In the genomic region with DNA sequence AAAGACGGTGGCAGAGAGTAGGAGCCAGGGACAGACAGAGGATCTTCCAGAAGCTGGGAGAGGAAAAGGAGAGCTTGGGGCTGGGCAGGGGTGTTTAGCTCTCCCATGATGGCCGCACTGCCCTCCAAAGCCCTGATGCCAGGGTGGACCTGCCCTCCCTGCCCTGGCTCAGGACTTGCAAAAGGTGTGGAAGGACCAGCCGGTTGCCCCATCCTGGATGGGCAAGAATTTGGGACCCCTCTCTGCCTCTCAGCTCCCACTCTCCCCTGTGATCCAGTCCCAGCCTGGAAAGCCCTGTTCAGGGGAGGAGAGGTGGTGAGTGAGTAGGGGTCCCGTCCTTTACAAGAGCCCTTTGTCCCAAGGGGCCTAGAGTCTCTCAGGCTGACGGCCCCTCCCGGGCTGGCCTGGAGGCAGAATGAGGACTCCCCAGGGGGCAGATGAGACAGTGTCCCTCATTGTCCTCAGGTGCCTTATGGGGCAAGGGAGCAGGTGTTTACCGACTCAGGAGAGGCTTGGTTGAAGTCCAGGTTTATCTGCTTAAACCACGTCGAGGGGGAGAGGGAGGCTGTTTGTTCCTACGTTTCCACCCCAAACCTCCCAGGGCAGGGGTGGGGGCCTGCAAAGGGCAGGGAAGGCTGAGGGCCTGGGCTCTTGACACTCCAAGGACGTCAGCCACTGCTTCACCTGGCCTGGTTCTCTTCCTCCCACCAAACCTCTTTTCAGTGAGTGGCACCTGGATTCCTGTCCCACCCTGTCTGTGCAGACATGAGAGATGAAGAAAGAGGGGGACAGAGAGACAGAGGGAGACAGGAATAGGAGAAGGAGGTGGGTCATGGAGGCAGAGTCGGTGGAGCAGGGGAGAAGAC, we compare ENCODE assay signal across 1 cellular context.
TF ChIP-seq lines count a peak whose summit lies in the region.

No MANE protein-coding gene starts in this region.

TF ChIP-seq in WTC11, 78 proteins besides CTCF, POLR2A, EP300 and RAD21 (continued from another document):
- TF ChIP-seq, protein P1, sequence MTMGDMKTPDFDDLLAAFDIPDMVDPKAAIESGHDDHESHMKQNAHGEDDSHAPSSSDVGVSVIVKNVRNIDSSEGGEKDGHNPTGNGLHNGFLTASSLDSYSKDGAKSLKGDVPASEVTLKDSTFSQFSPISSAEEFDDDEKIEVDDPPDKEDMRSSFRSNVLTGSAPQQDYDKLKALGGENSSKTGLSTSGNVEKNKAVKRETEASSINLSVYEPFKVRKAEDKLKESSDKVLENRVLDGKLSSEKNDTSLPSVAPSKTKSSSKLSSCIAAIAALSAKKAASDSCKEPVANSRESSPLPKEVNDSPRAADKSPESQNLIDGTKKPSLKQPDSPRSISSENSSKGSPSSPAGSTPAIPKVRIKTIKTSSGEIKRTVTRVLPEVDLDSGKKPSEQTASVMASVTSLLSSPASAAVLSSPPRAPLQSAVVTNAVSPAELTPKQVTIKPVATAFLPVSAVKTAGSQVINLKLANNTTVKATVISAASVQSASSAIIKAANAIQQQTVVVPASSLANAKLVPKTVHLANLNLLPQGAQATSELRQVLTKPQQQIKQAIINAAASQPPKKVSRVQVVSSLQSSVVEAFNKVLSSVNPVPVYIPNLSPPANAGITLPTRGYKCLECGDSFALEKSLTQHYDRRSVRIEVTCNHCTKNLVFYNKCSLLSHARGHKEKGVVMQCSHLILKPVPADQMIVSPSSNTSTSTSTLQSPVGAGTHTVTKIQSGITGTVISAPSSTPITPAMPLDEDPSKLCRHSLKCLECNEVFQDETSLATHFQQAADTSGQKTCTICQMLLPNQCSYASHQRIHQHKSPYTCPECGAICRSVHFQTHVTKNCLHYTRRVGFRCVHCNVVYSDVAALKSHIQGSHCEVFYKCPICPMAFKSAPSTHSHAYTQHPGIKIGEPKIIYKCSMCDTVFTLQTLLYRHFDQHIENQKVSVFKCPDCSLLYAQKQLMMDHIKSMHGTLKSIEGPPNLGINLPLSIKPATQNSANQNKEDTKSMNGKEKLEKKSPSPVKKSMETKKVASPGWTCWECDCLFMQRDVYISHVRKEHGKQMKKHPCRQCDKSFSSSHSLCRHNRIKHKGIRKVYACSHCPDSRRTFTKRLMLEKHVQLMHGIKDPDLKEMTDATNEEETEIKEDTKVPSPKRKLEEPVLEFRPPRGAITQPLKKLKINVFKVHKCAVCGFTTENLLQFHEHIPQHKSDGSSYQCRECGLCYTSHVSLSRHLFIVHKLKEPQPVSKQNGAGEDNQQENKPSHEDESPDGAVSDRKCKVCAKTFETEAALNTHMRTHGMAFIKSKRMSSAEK (CRISPR knock-in tag; IDR thresholded peaks at IDR 0.05; ENCODE audit: borderline replicate concordance), result no peak
- TF ChIP-seq, protein P2, sequence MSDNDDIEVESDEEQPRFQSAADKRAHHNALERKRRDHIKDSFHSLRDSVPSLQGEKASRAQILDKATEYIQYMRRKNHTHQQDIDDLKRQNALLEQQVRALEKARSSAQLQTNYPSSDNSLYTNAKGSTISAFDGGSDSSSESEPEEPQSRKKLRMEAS (CRISPR knock-in tag; IDR thresholded peaks at IDR 0.05), result no peak
- no peak for TF ChIP-seq ZNF423 (CRISPR knock-in tag; IDR thresholded peaks at IDR 0.05)
- no peak for TF ChIP-seq MXD4 (CRISPR knock-in tag; IDR thresholded peaks at IDR 0.05; ENCODE audit: borderline replicate concordance)
- no peak for TF ChIP-seq ZNF219 (CRISPR knock-in tag; IDR thresholded peaks at IDR 0.05; ENCODE audit: borderline replicate concordance)
- no peak for TF ChIP-seq ZNF671 (CRISPR knock-in tag; IDR thresholded peaks at IDR 0.05)
- TF ChIP-seq, protein P3, sequence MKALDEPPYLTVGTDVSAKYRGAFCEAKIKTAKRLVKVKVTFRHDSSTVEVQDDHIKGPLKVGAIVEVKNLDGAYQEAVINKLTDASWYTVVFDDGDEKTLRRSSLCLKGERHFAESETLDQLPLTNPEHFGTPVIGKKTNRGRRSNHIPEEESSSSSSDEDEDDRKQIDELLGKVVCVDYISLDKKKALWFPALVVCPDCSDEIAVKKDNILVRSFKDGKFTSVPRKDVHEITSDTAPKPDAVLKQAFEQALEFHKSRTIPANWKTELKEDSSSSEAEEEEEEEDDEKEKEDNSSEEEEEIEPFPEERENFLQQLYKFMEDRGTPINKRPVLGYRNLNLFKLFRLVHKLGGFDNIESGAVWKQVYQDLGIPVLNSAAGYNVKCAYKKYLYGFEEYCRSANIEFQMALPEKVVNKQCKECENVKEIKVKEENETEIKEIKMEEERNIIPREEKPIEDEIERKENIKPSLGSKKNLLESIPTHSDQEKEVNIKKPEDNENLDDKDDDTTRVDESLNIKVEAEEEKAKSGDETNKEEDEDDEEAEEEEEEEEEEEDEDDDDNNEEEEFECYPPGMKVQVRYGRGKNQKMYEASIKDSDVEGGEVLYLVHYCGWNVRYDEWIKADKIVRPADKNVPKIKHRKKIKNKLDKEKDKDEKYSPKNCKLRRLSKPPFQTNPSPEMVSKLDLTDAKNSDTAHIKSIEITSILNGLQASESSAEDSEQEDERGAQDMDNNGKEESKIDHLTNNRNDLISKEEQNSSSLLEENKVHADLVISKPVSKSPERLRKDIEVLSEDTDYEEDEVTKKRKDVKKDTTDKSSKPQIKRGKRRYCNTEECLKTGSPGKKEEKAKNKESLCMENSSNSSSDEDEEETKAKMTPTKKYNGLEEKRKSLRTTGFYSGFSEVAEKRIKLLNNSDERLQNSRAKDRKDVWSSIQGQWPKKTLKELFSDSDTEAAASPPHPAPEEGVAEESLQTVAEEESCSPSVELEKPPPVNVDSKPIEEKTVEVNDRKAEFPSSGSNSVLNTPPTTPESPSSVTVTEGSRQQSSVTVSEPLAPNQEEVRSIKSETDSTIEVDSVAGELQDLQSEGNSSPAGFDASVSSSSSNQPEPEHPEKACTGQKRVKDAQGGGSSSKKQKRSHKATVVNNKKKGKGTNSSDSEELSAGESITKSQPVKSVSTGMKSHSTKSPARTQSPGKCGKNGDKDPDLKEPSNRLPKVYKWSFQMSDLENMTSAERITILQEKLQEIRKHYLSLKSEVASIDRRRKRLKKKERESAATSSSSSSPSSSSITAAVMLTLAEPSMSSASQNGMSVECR (CRISPR knock-in tag; IDR thresholded peaks at IDR 0.05; ENCODE audit: borderline replicate concordance), result no peak
- TF ChIP-seq, protein P4, sequence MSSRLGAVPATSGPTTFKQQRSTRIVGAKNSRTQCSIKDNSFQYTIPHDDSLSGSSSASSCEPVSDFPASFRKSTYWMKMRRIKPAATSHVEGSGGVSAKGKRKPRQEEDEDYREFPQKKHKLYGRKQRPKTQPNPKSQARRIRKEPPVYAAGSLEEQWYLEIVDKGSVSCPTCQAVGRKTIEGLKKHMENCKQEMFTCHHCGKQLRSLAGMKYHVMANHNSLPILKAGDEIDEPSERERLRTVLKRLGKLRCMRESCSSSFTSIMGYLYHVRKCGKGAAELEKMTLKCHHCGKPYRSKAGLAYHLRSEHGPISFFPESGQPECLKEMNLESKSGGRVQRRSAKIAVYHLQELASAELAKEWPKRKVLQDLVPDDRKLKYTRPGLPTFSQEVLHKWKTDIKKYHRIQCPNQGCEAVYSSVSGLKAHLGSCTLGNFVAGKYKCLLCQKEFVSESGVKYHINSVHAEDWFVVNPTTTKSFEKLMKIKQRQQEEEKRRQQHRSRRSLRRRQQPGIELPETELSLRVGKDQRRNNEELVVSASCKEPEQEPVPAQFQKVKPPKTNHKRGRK (CRISPR knock-in tag; IDR thresholded peaks at IDR 0.05; ENCODE audit: borderline replicate concordance), result no peak
